In the genomic region with DNA sequence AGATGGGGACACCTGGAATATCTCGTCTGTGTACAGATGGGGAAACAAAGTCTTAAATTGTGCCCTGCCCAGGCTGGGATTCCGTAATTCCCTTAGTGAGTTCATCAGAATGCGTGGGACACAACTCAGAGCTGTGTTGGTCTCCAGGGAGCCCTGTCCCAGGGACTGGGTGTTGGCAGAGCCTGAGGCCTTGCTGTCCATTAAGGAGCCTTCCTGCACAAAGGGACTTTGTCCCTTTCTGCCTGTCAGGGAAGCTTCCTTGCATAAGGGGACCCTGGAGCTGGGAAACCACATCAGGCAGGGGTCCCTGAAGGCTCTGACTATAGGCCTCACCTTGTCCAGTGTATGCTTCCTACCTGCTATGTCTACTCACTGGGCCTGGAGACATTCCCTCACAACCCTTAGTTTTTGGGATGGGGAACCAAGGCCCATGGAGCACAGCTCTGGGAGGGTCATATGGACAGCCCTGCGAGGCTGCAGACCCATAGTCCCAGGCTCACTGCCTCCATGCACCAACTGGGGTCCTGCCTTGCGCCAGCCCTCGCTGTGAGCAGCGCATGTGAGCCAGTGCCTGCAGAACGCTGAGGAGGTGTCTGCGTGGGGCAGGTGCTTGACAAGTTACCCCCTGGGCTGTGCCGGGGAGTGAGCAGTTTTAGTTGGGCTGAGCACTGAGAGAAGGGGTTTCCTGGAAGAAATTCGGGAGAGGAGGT, we compare ENCODE assay signal across 8 cellular contexts. TPM values are rescaled to one million over a fixed set of nuclear protein-coding genes. Genes with fewer than 3 reads are reported as not detected.
DNase-seq lines count a peak whose midpoint lies in the region; ATAC-seq and TF ChIP-seq lines count a peak whose summit lies in the region.

No MANE protein-coding gene starts in this region.

- H3K9ac ChIP-seq in PC-3 (ENCODE audit: low read length) (peak overlapping the region; percentile 79), neural cell (ENCODE audit: low read length) (no peak overlapping the region)

- POLR2A ChIA-PET in PC-3 (lab: Charles Lee; ENCODE audit: unreplicated experiment): no interaction called here

- no peaks in the 10 kb centered on the region for H4K20me1 ChIP-seq in PC-3 (ENCODE audit: low read length)
- no peaks in the 10 kb centered on the region for H4K20me1 ChIP-seq in neural cell (ENCODE audit: insufficient read depth)

- H3K4me3 ChIP-seq in AG10803 (ENCODE audit: low read length): peak overlapping the region; percentile 77
- H3K4me3 ChIP-seq in PC-3 (ENCODE audit: low read length): peak overlapping the region; percentile 91
- H3K4me3 ChIP-seq in neural cell (ENCODE audit: low read length): peak overlapping the region; percentile 96

- no peak for TF ChIP-seq RAD21 in neural cell (conservative IDR thresholded peaks at IDR 0.05)

- H3K4me3 Mint-ChIP-seq in endothelial cell (ENCODE audit: unreplicated experiment): peak overlapping the region; percentile 56

- H3K79me2 ChIP-seq in PC-3 (ENCODE audit: low read length): peaks cover 61% of the 10 kb centered on the region
- peaks cover 4% of the 10 kb centered on the region for H3K79me2 ChIP-seq in neural cell (replicated peaks; ENCODE audit: insufficient read depth, low read length)

- H3K27me3 ChIP-seq in PC-3 (ENCODE audit: low read length) (no peaks in the 10 kb centered on the region), neural cell (ENCODE audit: insufficient read depth, low read depth, low read length) (no peaks in the 10 kb centered on the region)

- no peaks in the 10 kb centered on the region for H3K36me3 ChIP-seq in PC-3 (ENCODE audit: low read depth, low read length)
- no peaks in the 10 kb centered on the region for H3K36me3 ChIP-seq in neural cell (ENCODE audit: insufficient read depth, low read length)

- no peak for TF ChIP-seq EP300 in neural cell (conservative IDR thresholded peaks at IDR 0.05; ENCODE audit: poor library complexity, severe bottlenecking)

- H2AFZ ChIP-seq in PC-3 (ENCODE audit: low read length) (no peak overlapping the region), neural cell (ENCODE audit: low read depth, low read length) (no peak overlapping the region)

- TF ChIP-seq CTCF in AG10803 (conservative IDR thresholded peaks at IDR 0.05; ENCODE audit: low read length) (no peak), PC-3 (conservative IDR thresholded peaks at IDR 0.05; ENCODE audit: low read depth, low read length) (no peak), endothelial cell (IDR thresholded peaks at IDR 0.05; ENCODE audit: unreplicated experiment) (no peak), neural cell (IDR thresholded peaks at IDR 0.05; ENCODE audit: poor library complexity, severe bottlenecking) (no peak)

- intact Hi-C loops in PC-3 (cut with micrococcal nuclease): loop anchor here (2.0 to 10.0 kb wide), 3 partner anchors 37 to 223 kb away; a partner anchor contains a TSS

- DNase-seq in AG10803 (ENCODE audit: low read depth) (no peak), PC-3 (peak; percentile 9), endothelial cell (ENCODE audit: low spot score) (no peak), cerebellum (ENCODE audit: low spot score) (no peak), A172 (ENCODE audit: low spot score) (no peak)

- peaks cover 4% of the 10 kb centered on the region for H3K36me3 Mint-ChIP-seq in endothelial cell (ENCODE audit: low read depth, unreplicated experiment)

- no peaks in the 10 kb centered on the region for H3K9me3 ChIP-seq in PC-3 (ENCODE audit: low read length)
- H3K9me3 ChIP-seq in neural cell (ENCODE audit: low read length): no peaks in the 10 kb centered on the region

- H3K4me1 ChIP-seq in PC-3 (ENCODE audit: insufficient read depth, low read length): peaks cover 24% of the 10 kb centered on the region

- no peak for ATAC-seq in PC-3
- no peak for ATAC-seq in HG03439 (IDR thresholded peaks at IDR 0.05; ENCODE audit: unreplicated experiment)
- no peak for ATAC-seq in GM18867 (IDR thresholded peaks at IDR 0.05; ENCODE audit: unreplicated experiment)

- H3K9me2 ChIP-seq in PC-3 (replicated peaks; ENCODE audit: low read length): no peaks in the 10 kb centered on the region
- no peaks in the 10 kb centered on the region for H3K9me2 ChIP-seq in neural cell (ENCODE audit: insufficient read depth, low read length)

- H3K9me3 Mint-ChIP-seq in endothelial cell (ENCODE audit: unreplicated experiment): no peaks in the 10 kb centered on the region

- H3K27ac ChIP-seq in PC-3 (ENCODE audit: low read length) (peak overlapping the region; percentile 79), neural cell (ENCODE audit: low read length) (no peak overlapping the region)

- H3K27ac Mint-ChIP-seq in endothelial cell (ENCODE audit: unreplicated experiment): no peak overlapping the region

- no peaks in the 10 kb centered on the region for H3F3A ChIP-seq in PC-3 (ENCODE audit: low read length, unreplicated experiment)
- no peaks in the 10 kb centered on the region for H3F3A ChIP-seq in neural cell (ENCODE audit: insufficient read depth, low read length, poor library complexity, severe bottlenecking)

- H3K27me3 Mint-ChIP-seq in endothelial cell (ENCODE audit: unreplicated experiment): peaks cover 10% of the 10 kb centered on the region

- H3K4me1 Mint-ChIP-seq in endothelial cell (ENCODE audit: unreplicated experiment): peaks cover 16% of the 10 kb centered on the region

- H3K4me2 ChIP-seq in PC-3 (ENCODE audit: low read length): peak overlapping the region; percentile 95
- no peak overlapping the region for H3K4me2 ChIP-seq in neural cell (ENCODE audit: low read length)

- no TSS peak for BruUV-seq in PC-3 (replicated peaks; lab: Mats Ljungman, UMichigan)

- CTCF ChIA-PET in PC-3 (lab: Charles Lee): no interaction called here

TF ChIP-seq in neural cell, 6 proteins besides CTCF, POLR2A, EP300 and RAD21:
- TF ChIP-seq MXI1 (conservative IDR thresholded peaks at IDR 0.05; ENCODE audit: poor library complexity, severe bottlenecking) (no peak), TAF1 (IDR thresholded peaks at IDR 0.05; ENCODE audit: low read depth) (no peak), SMC3 (conservative IDR thresholded peaks at IDR 0.05; ENCODE audit: poor library complexity) (no peak), POLR2AphosphoS5 (IDR thresholded peaks at IDR 0.05) (no peak), EZH2 (IDR thresholded peaks at IDR 0.05; ENCODE audit: borderline replicate concordance, insufficient read depth, low read length, poor library complexity, severe bottlenecking) (no peak)
- TF ChIP-seq, protein P1, sequence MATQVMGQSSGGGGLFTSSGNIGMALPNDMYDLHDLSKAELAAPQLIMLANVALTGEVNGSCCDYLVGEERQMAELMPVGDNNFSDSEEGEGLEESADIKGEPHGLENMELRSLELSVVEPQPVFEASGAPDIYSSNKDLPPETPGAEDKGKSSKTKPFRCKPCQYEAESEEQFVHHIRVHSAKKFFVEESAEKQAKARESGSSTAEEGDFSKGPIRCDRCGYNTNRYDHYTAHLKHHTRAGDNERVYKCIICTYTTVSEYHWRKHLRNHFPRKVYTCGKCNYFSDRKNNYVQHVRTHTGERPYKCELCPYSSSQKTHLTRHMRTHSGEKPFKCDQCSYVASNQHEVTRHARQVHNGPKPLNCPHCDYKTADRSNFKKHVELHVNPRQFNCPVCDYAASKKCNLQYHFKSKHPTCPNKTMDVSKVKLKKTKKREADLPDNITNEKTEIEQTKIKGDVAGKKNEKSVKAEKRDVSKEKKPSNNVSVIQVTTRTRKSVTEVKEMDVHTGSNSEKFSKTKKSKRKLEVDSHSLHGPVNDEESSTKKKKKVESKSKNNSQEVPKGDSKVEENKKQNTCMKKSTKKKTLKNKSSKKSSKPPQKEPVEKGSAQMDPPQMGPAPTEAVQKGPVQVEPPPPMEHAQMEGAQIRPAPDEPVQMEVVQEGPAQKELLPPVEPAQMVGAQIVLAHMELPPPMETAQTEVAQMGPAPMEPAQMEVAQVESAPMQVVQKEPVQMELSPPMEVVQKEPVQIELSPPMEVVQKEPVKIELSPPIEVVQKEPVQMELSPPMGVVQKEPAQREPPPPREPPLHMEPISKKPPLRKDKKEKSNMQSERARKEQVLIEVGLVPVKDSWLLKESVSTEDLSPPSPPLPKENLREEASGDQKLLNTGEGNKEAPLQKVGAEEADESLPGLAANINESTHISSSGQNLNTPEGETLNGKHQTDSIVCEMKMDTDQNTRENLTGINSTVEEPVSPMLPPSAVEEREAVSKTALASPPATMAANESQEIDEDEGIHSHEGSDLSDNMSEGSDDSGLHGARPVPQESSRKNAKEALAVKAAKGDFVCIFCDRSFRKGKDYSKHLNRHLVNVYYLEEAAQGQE (IDR thresholded peaks at IDR 0.05; ENCODE audit: borderline replicate concordance): no peak
TF ChIP-seq in neural cell: peak in this region for 0.

RNA-seq across cellular contexts. Expression of a gene that starts 1.6 kb away (rescaled TPM):
- total RNA-seq in PC-3 (2014; rRNA removed): 68.6 and 86.0 TPM in 2 replicates
- total RNA-seq in endothelial cell (ENCODE audit: unreplicated experiment): 13.2 TPM
- polyA plus RNA-seq in neural cell: 56.0 and 66.7 TPM in 2 replicates
- 11.9 and 21.6 TPM in 2 replicates for polyA minus RNA-seq in neural cell
- total RNA-seq in cerebellum: 17.7 TPM
- total RNA-seq in A172 (2014; rRNA removed; shearing (Covaris generic)): 51.7 and 74.8 TPM in 2 replicates

RNA-seq across cellular contexts. Expression of a gene that starts 36.4 kb away (rescaled TPM):
- 28.8 and 30.5 TPM in 2 replicates for total RNA-seq in PC-3 (2014; rRNA removed)
- 34.2 TPM for total RNA-seq in endothelial cell (ENCODE audit: unreplicated experiment)
- polyA plus RNA-seq in neural cell: 2.7 and 7.6 TPM in 2 replicates
- 2.0 and 2.4 TPM in 2 replicates for polyA minus RNA-seq in neural cell
- total RNA-seq in cerebellum: 10.2 TPM
- total RNA-seq in A172 (2014; rRNA removed; shearing (Covaris generic)): 64.2 and 68.2 TPM in 2 replicates

RNA-seq across cellular contexts. Expression of a gene that starts 39.1 kb away (rescaled TPM):
- total RNA-seq in PC-3 (2014; rRNA removed) (12.7 and 13.4 TPM in 2 replicates), endothelial cell (ENCODE audit: unreplicated experiment) (1.2 TPM), cerebellum (0.45 TPM)
- polyA plus RNA-seq in neural cell: not detected in 2 replicates
- not detected in 2 replicates for polyA minus RNA-seq in neural cell
- not detected in 2 replicates for total RNA-seq in A172 (2014; rRNA removed; shearing (Covaris generic))
